Comparison of ENCODE assay signal across 9 cellular contexts in genomic region chr7:158802535-158803199, GRCh38. TPM values are rescaled to one million over a fixed set of nuclear protein-coding genes. Genes with fewer than 3 reads are reported as not detected.
A peak's percentile ranks its signal among the peaks of the same experiment; 100 is the strongest.
DNase-seq lines count a peak whose midpoint lies in the region; ATAC-seq and TF ChIP-seq lines count a peak whose summit lies in the region.
"Had no signal": no experiment of that assay in that cellular context is flagged by ENCODE, and none has a peak within 500 bp of the region (broad histone marks: within the 10 kb centered on the region; RNA-seq: fewer than 3 reads in every experiment).

No MANE protein-coding gene starts in this region.

- WGBS in thyroid gland, 2 donors = 68 to 79% methylated on average over 5 of the region's 5 CpGs

- peaks cover 53% of the 10 kb centered on the region for H3K36me3 Mint-ChIP-seq in activated CD4-positive, alpha-beta T cell treated with anti-CD3 and anti-CD28 coated beads, Interleukin-2, amount 10 ng/mL, durations not matched to agents 7 days and 5 days (ENCODE audit: low read depth)
- H3K36me3 Mint-ChIP-seq in activated naive CD8-positive, alpha-beta T cell = peaks cover 13% of the 10 kb centered on the region

- TF ChIP-seq CTCF in thyroid gland (IDR thresholded peaks at IDR 0.05) (no peak), GM10248 (IDR thresholded peaks at IDR 0.05; ENCODE audit: control extremely low read depth, extremely low read depth, low read depth, missing control alignments) (no peak)

- no peak for DNase-seq in activated CD4-positive, alpha-beta T cell treated with anti-CD3 and anti-CD28 coated beads, Interleukin-2, amount 10 ng/mL, durations not matched to agents 7 days and 5 days
- DNase-seq in activated CD4-positive, alpha-beta T cell treated with anti-CD3 and anti-CD28 coated beads for 4 hours = no peak
- no peak for DNase-seq in Right ventricle myocardium superior
- DNase-seq in thyroid gland = no peak
- DNase-seq in NCI-H748 (lab: John Stamatoyannopoulos, UW; ENCODE audit: unreplicated experiment) = no peak
- no peak for DNase-seq in GM10248 (ENCODE audit: extremely low spot score)
- DNase-seq: stimulated activated CD4-positive, alpha-beta T cell treated with anti-CD3 and anti-CD28 coated beads, Interleukin-4, amount 100 ng/mL, for 4 hours had no signal

- intact Hi-C loops in Right ventricle myocardium superior (cut with DNase I) = no loop called here
- intact Hi-C loops in thyroid gland (cut with DNase I) = no loop called here

- H3K27ac Mint-ChIP-seq in activated CD4-positive, alpha-beta T cell treated with anti-CD3 and anti-CD28 coated beads, Interleukin-2, amount 10 ng/mL, durations not matched to agents 7 days and 5 days = peak overlapping the region; percentile 75
- H3K27ac Mint-ChIP-seq in activated naive CD8-positive, alpha-beta T cell = peak overlapping the region; percentile 90

- H3K27me3 ChIP-seq in thyroid gland = no peaks in the 10 kb centered on the region

- no peaks in the 10 kb centered on the region for H3K9me3 ChIP-seq in thyroid gland

- no peak for TF ChIP-seq POLR2A in thyroid gland (IDR thresholded peaks at IDR 0.05)

- no peaks in the 10 kb centered on the region for H3K36me3 ChIP-seq in thyroid gland

- CTCF ChIA-PET in activated CD4-positive, alpha-beta T cell treated with anti-CD3 and anti-CD28 coated beads, Interleukin-2, amount 10 ng/mL, durations not matched to agents 7 days and 5 days (lab: Charles Lee) = interaction anchor here (0.6 kb wide), 1 partner anchor 9 kb away, joined by 3 read pairs; no protein-coding TSS in a partner anchor
- CTCF ChIA-PET in GM10248 (lab: Yijun Ruan, JAX) = interaction anchor here (1.5 kb wide), 1 partner anchor 23 kb away, joined by 4 read pairs; no protein-coding TSS in a partner anchor

- peak overlapping the region; percentile 35 for H3K4me3 Mint-ChIP-seq in activated CD4-positive, alpha-beta T cell treated with anti-CD3 and anti-CD28 coated beads, Interleukin-2, amount 10 ng/mL, durations not matched to agents 7 days and 5 days
- peak overlapping the region; percentile 17 for H3K4me3 Mint-ChIP-seq in activated naive CD8-positive, alpha-beta T cell

- H3K4me1 Mint-ChIP-seq in activated CD4-positive, alpha-beta T cell treated with anti-CD3 and anti-CD28 coated beads, Interleukin-2, amount 10 ng/mL, durations not matched to agents 7 days and 5 days = peaks cover 46% of the 10 kb centered on the region
- H3K4me1 Mint-ChIP-seq in activated naive CD8-positive, alpha-beta T cell (ENCODE audit: low read depth) = peaks cover 63% of the 10 kb centered on the region

- no peaks in the 10 kb centered on the region for H3K27me3 Mint-ChIP-seq in activated CD4-positive, alpha-beta T cell treated with anti-CD3 and anti-CD28 coated beads, Interleukin-2, amount 10 ng/mL, durations not matched to agents 7 days and 5 days
- H3K27me3 Mint-ChIP-seq in activated naive CD8-positive, alpha-beta T cell = no peaks in the 10 kb centered on the region

- peaks cover 12 to 17% of the 10 kb centered on the region in 2 donors for H3K4me1 ChIP-seq in thyroid gland

- peak overlapping the region; percentile 83 to 88 (median 85) for H3K27ac ChIP-seq in thyroid gland

- peaks cover 14% of the 10 kb centered on the region for H3K9me3 Mint-ChIP-seq in activated CD4-positive, alpha-beta T cell treated with anti-CD3 and anti-CD28 coated beads, Interleukin-2, amount 10 ng/mL, durations not matched to agents 7 days and 5 days
- H3K9me3 Mint-ChIP-seq in activated naive CD8-positive, alpha-beta T cell (ENCODE audit: low read depth) = no peaks in the 10 kb centered on the region

- POLR2A ChIA-PET in activated CD4-positive, alpha-beta T cell treated with anti-CD3 and anti-CD28 coated beads, Interleukin-2, amount 10 ng/mL, durations not matched to agents 7 days and 5 days (lab: Charles Lee) = no interaction called here
- POLR2A ChIA-PET in GM10248 (lab: Yijun Ruan, JAX) = no interaction called here

- no peak overlapping the region for H3K4me3 ChIP-seq in thyroid gland (replicated peaks in 1 of 3)

- ATAC-seq in Right ventricle myocardium superior (ENCODE audit: poor library complexity) (peak; percentile 26), HG03159 (IDR thresholded peaks at IDR 0.05; ENCODE audit: unreplicated experiment) (no peak)

RNA-seq across cellular contexts. Expression of gene ESYT2, which starts 26.6 kb away (rescaled TPM):
- total RNA-seq in activated CD4-positive, alpha-beta T cell treated with anti-CD3 and anti-CD28 coated beads, Interleukin-2, amount 10 ng/mL, durations not matched to agents 7 days and 5 days = 100 to 1,000 TPM; 116 to 124 TPM
- total RNA-seq in Right ventricle myocardium superior (43.8 TPM), thyroid gland (100 to 1,000 TPM; 102 to 123 (median 116) TPM)

RNA-seq across cellular contexts. Expression of gene DYNC2I1, which starts 53.7 kb away (rescaled TPM):
- 10 to 100 TPM; 10.6 to 13.2 TPM for total RNA-seq in activated CD4-positive, alpha-beta T cell treated with anti-CD3 and anti-CD28 coated beads, Interleukin-2, amount 10 ng/mL, durations not matched to agents 7 days and 5 days
- total RNA-seq in Right ventricle myocardium superior (29.5 TPM), thyroid gland (10 to 100 TPM; 19.8 to 32.4 (median 28.4) TPM)
